Comparison of ENCODE assay signal across 10 cellular contexts in genomic region chr13:46146898-46147297, GRCh38. TPM values are rescaled to one million over a fixed set of nuclear protein-coding genes. Genes with fewer than 3 reads are reported as not detected.
DNase-seq lines count a peak whose midpoint lies in the region; ATAC-seq, FAIRE-seq and TF ChIP-seq lines count a peak whose summit lies in the region.
"Had no signal": no experiment of that assay in that cellular context is flagged by ENCODE, and none has a peak within 500 bp of the region (broad histone marks: within the 10 kb centered on the region; RNA-seq: fewer than 3 reads in every experiment).

No MANE protein-coding gene starts in this region.

- TF ChIP-seq POLR2A in heart left ventricle (IDR thresholded peaks at IDR 0.05) = no peak

- H3K4me1 ChIP-seq in Karpas-422 (ENCODE audit: low read length) (no peaks in the 10 kb centered on the region), heart left ventricle (no peaks in the 10 kb centered on the region), ascending aorta (no peaks in the 10 kb centered on the region)
- H3K4me1 ChIP-seq in naive thymus-derived CD4-positive, alpha-beta T cell (ENCODE audit: control insufficient read depth in 2 of 2, insufficient read depth in 2 of 2, low read length in 2 of 2) = no peaks in the 10 kb centered on the region

- H2AFZ ChIP-seq in Karpas-422 (ENCODE audit: low read length) = no peak overlapping the region

- POLR2A ChIA-PET in naive thymus-derived CD4-positive, alpha-beta T cell (lab: Charles Lee) = no interaction called here

- FAIRE-seq in bronchial epithelial cell (lab: Jason Lieb, UNC) = no peak
- FAIRE-seq: GM18507 had no signal

- H3K9me3 Mint-ChIP-seq in naive thymus-derived CD4-positive, alpha-beta T cell = no peaks in the 10 kb centered on the region

- H3K36me3 Mint-ChIP-seq in naive thymus-derived CD4-positive, alpha-beta T cell = peaks cover 22 to 65% (median 45%) of the 10 kb centered on the region in 5 donors

- 23 to 32% (median 27%) methylated on average over 2 to 3 of the region's 3 CpGs for WGBS in heart left ventricle, 4 donors

- DNase-seq in D341Med (ENCODE audit: low spot score) = peak; percentile 45
- DNase-seq in Karpas-422 = peak; percentile 39
- peak; percentile 16 for DNase-seq in bronchial epithelial cell (ENCODE audit: low read depth)
- DNase-seq in naive thymus-derived CD4-positive, alpha-beta T cell = no peak
- no peak for DNase-seq in cortex of kidney (lab: John Stamatoyannopoulos, UW)
- DNase-seq in heart left ventricle = no peak
- DNase-seq in ascending aorta (ENCODE audit: low spot score in 2 of 2) = no peak
- DNase-seq: NCI-H1436 had no signal

- H3K9me2 ChIP-seq in Karpas-422 (replicated peaks; ENCODE audit: insufficient read depth, low read length) = no peaks in the 10 kb centered on the region

- CTCF ChIA-PET in naive thymus-derived CD4-positive, alpha-beta T cell (lab: Charles Lee) = no interaction called here

- H3K4me3 ChIP-seq in Karpas-422 (ENCODE audit: low read length) (no peak overlapping the region), bronchial epithelial cell (ENCODE audit: low read depth, low read length) (no peak overlapping the region), heart left ventricle (no peak overlapping the region), ascending aorta (no peak overlapping the region)
- H3K4me3 ChIP-seq in naive thymus-derived CD4-positive, alpha-beta T cell (ENCODE audit: low read length) = no peak overlapping the region

- no peaks in the 10 kb centered on the region for H3K9me3 ChIP-seq in Karpas-422 (ENCODE audit: low read length)
- H3K9me3 ChIP-seq in naive thymus-derived CD4-positive, alpha-beta T cell (ENCODE audit: control insufficient read depth in 2 of 3, low read length in 3 of 3) = no peaks in the 10 kb centered on the region
- no peaks in the 10 kb centered on the region for H3K9me3 ChIP-seq in heart left ventricle
- H3K9me3 ChIP-seq in ascending aorta = no peaks in the 10 kb centered on the region

- TF ChIP-seq CTCF in bronchial epithelial cell (IDR thresholded peaks at IDR 0.05; ENCODE audit: insufficient read depth, low read length, severe bottlenecking) = no peak
- TF ChIP-seq CTCF in heart left ventricle (IDR thresholded peaks at IDR 0.05) = peak in 3 of 12 donors; percentile 7 to 19 (median 19)
- TF ChIP-seq CTCF in ascending aorta (IDR thresholded peaks at IDR 0.05) = no peak

- no peak overlapping the region for H3K4me3 Mint-ChIP-seq in naive thymus-derived CD4-positive, alpha-beta T cell

- intact Hi-C loops in naive thymus-derived CD4-positive, alpha-beta T cell (cut with micrococcal nuclease) = loop anchor here in 1 of 2 donors (1.0 to 2.0 kb wide), 5 partner anchors 9 to 174 kb away; no protein-coding TSS in a partner anchor
- intact Hi-C loops in heart left ventricle (cut with DNase I) = no loop called here
- intact Hi-C loops in ascending aorta (cut with DNase I) = no loop called here

- no peak overlapping the region for H3K27ac ChIP-seq in Karpas-422 (ENCODE audit: low read length)
- no peak overlapping the region for H3K27ac ChIP-seq in naive thymus-derived CD4-positive, alpha-beta T cell (ENCODE audit: low read depth, low read length)
- H3K27ac ChIP-seq in heart left ventricle = no peak overlapping the region
- no peak overlapping the region for H3K27ac ChIP-seq in ascending aorta

- H3K36me3 ChIP-seq in Karpas-422 (ENCODE audit: insufficient read depth, low read length) (peaks cover 87% of the 10 kb centered on the region), bronchial epithelial cell (ENCODE audit: control insufficient read depth, insufficient read depth, low read length) (no peaks in the 10 kb centered on the region), heart left ventricle (peaks cover 0 to 96% (median 0%) of the 10 kb centered on the region in 9 donors), ascending aorta (no peaks in the 10 kb centered on the region)
- H3K36me3 ChIP-seq in naive thymus-derived CD4-positive, alpha-beta T cell (ENCODE audit: control insufficient read depth in 2 of 3, insufficient read depth in 3 of 3, low read length in 3 of 3) = peaks cover 50 to 83% (median 76%) of the 10 kb centered on the region in 3 experiments

- H3K4me1 Mint-ChIP-seq in naive thymus-derived CD4-positive, alpha-beta T cell = peaks cover 12 to 47% (median 27%) of the 10 kb centered on the region in 7 donors

- no peaks in the 10 kb centered on the region for H3K27me3 Mint-ChIP-seq in naive thymus-derived CD4-positive, alpha-beta T cell

- H3K27ac Mint-ChIP-seq in naive thymus-derived CD4-positive, alpha-beta T cell = peak overlapping the region; percentile 2 to 77 (median 51)

- H3K79me2 ChIP-seq in Karpas-422 (ENCODE audit: low read length) = peaks cover 29% of the 10 kb centered on the region

- H3K9ac ChIP-seq in Karpas-422 (ENCODE audit: low read length) = no peak overlapping the region

- H3K27me3 ChIP-seq in Karpas-422 (ENCODE audit: low read length) (no peaks in the 10 kb centered on the region), bronchial epithelial cell (ENCODE audit: control insufficient read depth, insufficient read depth, low read length) (peaks cover 5% of the 10 kb centered on the region), heart left ventricle (peaks cover 0 to 21% (median 0%) of the 10 kb centered on the region in 9 donors), ascending aorta (no peaks in the 10 kb centered on the region)
- H3K27me3 ChIP-seq in naive thymus-derived CD4-positive, alpha-beta T cell (ENCODE audit: control insufficient read depth in 2 of 2, insufficient read depth in 2 of 2, low read length in 2 of 2) = no peaks in the 10 kb centered on the region

- 0 out of 2 replicates have a peak, but pooled peaks cover 3% of the 10 kb centered on the region for H4K20me1 ChIP-seq in Karpas-422 (ENCODE audit: insufficient read depth, low read depth, low read length)

- H3K4me2 ChIP-seq in Karpas-422 (ENCODE audit: low read depth, low read length, poor library complexity, severe bottlenecking) = no peak overlapping the region

- ATAC-seq in naive thymus-derived CD4-positive, alpha-beta T cell = no peak
- ATAC-seq in HG03159 (IDR thresholded peaks at IDR 0.05; ENCODE audit: unreplicated experiment) (no peak), heart left ventricle (no peak)

RNA-seq across cellular contexts. Expression of gene LCP1, which starts 35.1 kb away (rescaled TPM):
- 352 and 415 TPM in 2 replicates for total RNA-seq in Karpas-422 (2014; rRNA removed; shearing (Covaris generic); ENCODE audit: low replicate concordance)
- 0.26 and 0.53 TPM in 2 replicates for total RNA-seq in bronchial epithelial cell
- 100 to 1,000 TPM; 293 to 989 (median 355) TPM for total RNA-seq in naive thymus-derived CD4-positive, alpha-beta T cell
- 100 to 1,000 TPM; 764 to 902 TPM for polyA plus RNA-seq in naive thymus-derived CD4-positive, alpha-beta T cell
- total RNA-seq in heart left ventricle = 100 to 1,000 TPM in 1 of 9 donors, 10 to 100 TPM in 5, 1 to 10 TPM in 3; 5.6 to 230 (median 11.8) TPM
- 1 to 10 TPM; 1.9 to 8.7 TPM for polyA plus RNA-seq in heart left ventricle
- 78.0 TPM for total RNA-seq in ascending aorta

RNA-seq across cellular contexts. Expression of gene CPB2, which starts 42.1 kb away (rescaled TPM):
- not detected in 2 replicates for total RNA-seq in Karpas-422 (2014; rRNA removed; shearing (Covaris generic); ENCODE audit: low replicate concordance)
- total RNA-seq in bronchial epithelial cell (not detected in 2 replicates), heart left ventricle (not detected), ascending aorta (not detected)
- not detected for total RNA-seq in naive thymus-derived CD4-positive, alpha-beta T cell
- polyA plus RNA-seq in naive thymus-derived CD4-positive, alpha-beta T cell = not detected
- polyA plus RNA-seq in heart left ventricle = not detected

Comparison
In these comparisons a context has a peak if more than half of its experiments do, and no peak if none do; other contexts are left out.
1. DNase-seq: peak in D341Med (single experiment), Karpas-422 (single experiment) and bronchial epithelial cell (single experiment); none in naive thymus-derived CD4-positive, alpha-beta T cell (0 of 9), cortex of kidney (single experiment), heart left ventricle (0 of 5) and ascending aorta (0 of 2).